In genomic region chr15:41690636-41691035, GRCh38 we compare ENCODE assay signal across 20 cellular contexts. TPM values are rescaled to one million over a fixed set of nuclear protein-coding genes. Genes with fewer than 3 reads are reported as not detected.
A peak's percentile ranks its signal among the peaks of the same experiment; 100 is the strongest.
DNase-seq lines count a peak whose midpoint lies in the region; ATAC-seq and TF ChIP-seq lines count a peak whose summit lies in the region.
"Had no signal": no experiment of that assay in that cellular context is flagged by ENCODE, and none has a peak within 500 bp of the region (broad histone marks: within the 10 kb centered on the region; RNA-seq: fewer than 3 reads in every experiment).

No MANE protein-coding gene starts in this region.

- H3K4me3 Mint-ChIP-seq in CD8-positive, alpha-beta memory T cell = peak overlapping the region in 1 of 7 donors; percentile 38
- no peak overlapping the region for H3K4me3 Mint-ChIP-seq in activated T-helper 1 cell treated with anti-CD3 and anti-CD28 coated beads, Interleukin-12 subunit alpha, Interleukin-12 subunit beta, Interleukin-2, Interleukin-4 antibody, amounts not matched to agents 30 ng/mL and 10 ng/mL and 1 ng/mL, durations not matched to agents 14 hours and 24 hours and 36 hours
- H3K4me3 Mint-ChIP-seq in naive thymus-derived CD8-positive, alpha-beta T cell = peak overlapping the region in 4 of 10 donors; percentile 9 to 31 (median 14)
- H3K4me3 Mint-ChIP-seq: mesothelial cell of epicardium had no signal

- no peak overlapping the region for H3K4me3 ChIP-seq in CD8-positive, alpha-beta memory T cell (ENCODE audit: low read length)
- H3K4me3 ChIP-seq in PC-3 (ENCODE audit: low read length) = no peak overlapping the region
- H3K4me3 ChIP-seq: hepatocyte had no signal

- H3K27me3 Mint-ChIP-seq in CD8-positive, alpha-beta memory T cell = no peaks in the 10 kb centered on the region
- no peaks in the 10 kb centered on the region for H3K27me3 Mint-ChIP-seq in activated T-helper 1 cell treated with anti-CD3 and anti-CD28 coated beads, Interleukin-12 subunit alpha, Interleukin-12 subunit beta, Interleukin-2, Interleukin-4 antibody, amounts not matched to agents 30 ng/mL and 10 ng/mL and 1 ng/mL, durations not matched to agents 14 hours and 24 hours and 36 hours (ENCODE audit: insufficient read depth)
- H3K27me3 Mint-ChIP-seq in naive thymus-derived CD8-positive, alpha-beta T cell = no peaks in the 10 kb centered on the region

- BruUV-seq in PC-3 (replicated peaks; lab: Mats Ljungman, UMichigan) = no TSS peak

- H3K27ac Mint-ChIP-seq in CD8-positive, alpha-beta memory T cell = peak overlapping the region in 5 of 8 donors; percentile 17 to 64 (median 40)
- H3K27ac Mint-ChIP-seq in activated T-helper 1 cell treated with anti-CD3 and anti-CD28 coated beads, Interleukin-12 subunit alpha, Interleukin-12 subunit beta, Interleukin-2, Interleukin-4 antibody, amounts not matched to agents 30 ng/mL and 10 ng/mL and 1 ng/mL, durations not matched to agents 14 hours and 24 hours and 36 hours = peak overlapping the region; percentile 15
- peak overlapping the region in 8 of 10 donors; percentile 24 to 85 (median 44) for H3K27ac Mint-ChIP-seq in naive thymus-derived CD8-positive, alpha-beta T cell

- POLR2A ChIA-PET in CD8-positive, alpha-beta memory T cell (lab: Charles Lee) = no interaction called here
- POLR2A ChIA-PET in naive thymus-derived CD8-positive, alpha-beta T cell (lab: Charles Lee) = interaction anchor here (0.6 to 1.4 kb wide), 4 partner anchors 11 to 221 kb away, joined by 3 to 5 read pairs (median 3); partner anchors contain the start of gene MGA
- POLR2A ChIA-PET in PC-3 (lab: Charles Lee; ENCODE audit: unreplicated experiment) = no interaction called here

- peaks cover 0 to 4% (median 0%) of the 10 kb centered on the region in 3 donors for H3K36me3 Mint-ChIP-seq in CD8-positive, alpha-beta memory T cell
- H3K36me3 Mint-ChIP-seq in activated T-helper 1 cell treated with anti-CD3 and anti-CD28 coated beads, Interleukin-12 subunit alpha, Interleukin-12 subunit beta, Interleukin-2, Interleukin-4 antibody, amounts not matched to agents 30 ng/mL and 10 ng/mL and 1 ng/mL, durations not matched to agents 14 hours and 24 hours and 36 hours (ENCODE audit: low read depth) = peaks cover 2% of the 10 kb centered on the region
- peaks cover 0 to 10% (median under 1%) of the 10 kb centered on the region in 3 donors for H3K36me3 Mint-ChIP-seq in naive thymus-derived CD8-positive, alpha-beta T cell
- H3K36me3 Mint-ChIP-seq: mesothelial cell of epicardium had no signal

- H3K9me3 Mint-ChIP-seq in CD8-positive, alpha-beta memory T cell = no peaks in the 10 kb centered on the region
- H3K9me3 Mint-ChIP-seq in activated T-helper 1 cell treated with anti-CD3 and anti-CD28 coated beads, Interleukin-12 subunit alpha, Interleukin-12 subunit beta, Interleukin-2, Interleukin-4 antibody, amounts not matched to agents 30 ng/mL and 10 ng/mL and 1 ng/mL, durations not matched to agents 14 hours and 24 hours and 36 hours = no peaks in the 10 kb centered on the region
- H3K9me3 Mint-ChIP-seq in naive thymus-derived CD8-positive, alpha-beta T cell = no peaks in the 10 kb centered on the region
- H3K9me3 Mint-ChIP-seq: mesothelial cell of epicardium had no signal

- peak in 1 of 2 donors; percentile 22 for ATAC-seq in naive thymus-derived CD8-positive, alpha-beta T cell
- ATAC-seq in PC-3 = no peak

- no peaks in the 10 kb centered on the region for H3K27me3 ChIP-seq in CD8-positive, alpha-beta memory T cell (ENCODE audit: insufficient read depth, low read length, poor library complexity, severe bottlenecking)
- H3K27me3 ChIP-seq in PC-3 (ENCODE audit: low read length) = no peaks in the 10 kb centered on the region
- H3K27me3 ChIP-seq: hepatocyte had no signal

- no peaks in the 10 kb centered on the region for H3K36me3 ChIP-seq in CD8-positive, alpha-beta memory T cell (ENCODE audit: insufficient read depth, low read length)
- no peaks in the 10 kb centered on the region for H3K36me3 ChIP-seq in PC-3 (ENCODE audit: low read depth, low read length)

- intact Hi-C loops in activated T-helper 1 cell treated with anti-CD3 and anti-CD28 coated beads, Interleukin-12 subunit alpha, Interleukin-12 subunit beta, Interleukin-2, Interleukin-4 antibody, amounts not matched to agents 30 ng/mL and 10 ng/mL and 1 ng/mL, durations not matched to agents 14 hours and 24 hours and 36 hours (cut with micrococcal nuclease) = loop anchor here (1.0 to 10.0 kb wide), 7 partner anchors 29 to 226 kb away; partner anchors contain the start of gene ITPKA
- intact Hi-C loops in PC-3 (cut with micrococcal nuclease) = no loop called here

- TF ChIP-seq CTCF in PC-3 (conservative IDR thresholded peaks at IDR 0.05; ENCODE audit: low read depth, low read length) = no peak

- peak; percentile 20 for DNase-seq in activated CD4-positive, alpha-beta T cell treated with anti-CD3 and anti-CD28 coated beads for 48 hours
- DNase-seq in activated CD4-positive, alpha-beta T cell treated with anti-CD3 and anti-CD28 coated beads, Interleukin-2, amount 50 U/mL, for 1 hour = no peak
- no peak for DNase-seq in CD8-positive, alpha-beta memory T cell
- no peak for DNase-seq in activated T-helper 1 cell treated with anti-CD3 and anti-CD28 coated beads, Interleukin-12 subunit alpha, Interleukin-12 subunit beta, Interleukin-2, Interleukin-4 antibody, amounts not matched to agents 30 ng/mL and 10 ng/mL and 1 ng/mL, durations not matched to agents 14 hours and 24 hours and 36 hours (ENCODE audit: low spot score)
- DNase-seq in naive thymus-derived CD8-positive, alpha-beta T cell = no peak
- no peak for DNase-seq in GM03348 (ENCODE audit: low spot score)
- DNase-seq in NCI-H1694 treated with DMSO at 0.1 percent for 48 hours (lab: John Stamatoyannopoulos, UW) = no peak
- DNase-seq in PC-3 = no peak
- DNase-seq: activated CD8-positive, alpha-beta memory T cell treated with anti-CD3 and anti-CD28 coated beads, Interleukin-2, amount 50 U/mL, for 4 hours; amygdala; DND-41; kidney glomerular epithelial cell; NCI-H1105; NCI-H2171; NCI-H82; nucleus accumbens; stimulated activated naive CD4-positive, alpha-beta T cell had no signal

- peaks cover 38% of the 10 kb centered on the region for H3K4me1 ChIP-seq in CD8-positive, alpha-beta memory T cell (ENCODE audit: insufficient read depth, low read length)
- H3K4me1 ChIP-seq in PC-3 (ENCODE audit: insufficient read depth, low read length) = no peaks in the 10 kb centered on the region

- peaks cover 95% of the 10 kb centered on the region for H3K79me2 ChIP-seq in PC-3 (ENCODE audit: low read length)

- H3K4me2 ChIP-seq in PC-3 (ENCODE audit: low read length) = no peak overlapping the region
- H3K4me2 ChIP-seq: hepatocyte had no signal

- CTCF ChIA-PET in CD8-positive, alpha-beta memory T cell (lab: Charles Lee) = no interaction called here
- CTCF ChIA-PET in PC-3 (lab: Charles Lee) = no interaction called here

- no peaks in the 10 kb centered on the region for H3K9me3 ChIP-seq in CD8-positive, alpha-beta memory T cell (ENCODE audit: low read length)
- H3K9me3 ChIP-seq in PC-3 (ENCODE audit: low read length) = no peaks in the 10 kb centered on the region

- H3K27ac ChIP-seq in CD8-positive, alpha-beta memory T cell (ENCODE audit: low read depth, low read length) = no peak overlapping the region
- no peak overlapping the region for H3K27ac ChIP-seq in PC-3 (ENCODE audit: low read length)
- H3K27ac ChIP-seq: C4-2B, hepatocyte had no signal

- H4K20me1 ChIP-seq in PC-3 (ENCODE audit: low read length) = no peaks in the 10 kb centered on the region

- no peaks in the 10 kb centered on the region for H3K9me2 ChIP-seq in PC-3 (replicated peaks; ENCODE audit: low read length)

- H3K9ac ChIP-seq in PC-3 (ENCODE audit: low read length) = no peak overlapping the region

- H2AFZ ChIP-seq in PC-3 (ENCODE audit: low read length) = no peak overlapping the region
- H2AFZ ChIP-seq: hepatocyte had no signal

- no peaks in the 10 kb centered on the region for H3F3A ChIP-seq in PC-3 (ENCODE audit: low read length, unreplicated experiment)

- H3K4me1 Mint-ChIP-seq in CD8-positive, alpha-beta memory T cell = peaks cover 60 to 79% (median 79%) of the 10 kb centered on the region in 3 donors
- H3K4me1 Mint-ChIP-seq in activated T-helper 1 cell treated with anti-CD3 and anti-CD28 coated beads, Interleukin-12 subunit alpha, Interleukin-12 subunit beta, Interleukin-2, Interleukin-4 antibody, amounts not matched to agents 30 ng/mL and 10 ng/mL and 1 ng/mL, durations not matched to agents 14 hours and 24 hours and 36 hours (ENCODE audit: low read depth) = peaks cover 34% of the 10 kb centered on the region
- H3K4me1 Mint-ChIP-seq in naive thymus-derived CD8-positive, alpha-beta T cell = peaks cover 36 to 82% (median 79%) of the 10 kb centered on the region in 4 donors

RNA-seq across cellular contexts. Expression of gene MGA, which starts 30.4 kb away (rescaled TPM):
- 10 to 100 TPM; 40.1 to 41.5 TPM for total RNA-seq in CD8-positive, alpha-beta memory T cell
- polyA plus RNA-seq in CD8-positive, alpha-beta memory T cell = 22.5 TPM
- total RNA-seq in activated T-helper 1 cell treated with anti-CD3 and anti-CD28 coated beads, Interleukin-12 subunit alpha, Interleukin-12 subunit beta, Interleukin-2, Interleukin-4 antibody, amounts not matched to agents 30 ng/mL and 10 ng/mL and 1 ng/mL, durations not matched to agents 14 hours and 24 hours and 36 hours = 37.5 and 38.8 TPM in 2 replicates
- total RNA-seq in naive thymus-derived CD8-positive, alpha-beta T cell = 10 to 100 TPM; 63.3 to 67.6 TPM
- 10 to 100 TPM; 12.2 to 20.6 (median 13.3) TPM for polyA plus RNA-seq in naive thymus-derived CD8-positive, alpha-beta T cell
- total RNA-seq in PC-3 (2014; rRNA removed) = 19.0 and 21.2 TPM in 2 replicates
